Comparison of ENCODE assay signal across 28 cellular contexts in genomic region chr22:49687333-49687732, GRCh38.
"Had no signal": no experiment of that assay in that cellular context is flagged by ENCODE, and none has a peak within 500 bp of the region (broad histone marks: within the 10 kb centered on the region; RNA-seq: fewer than 3 reads in every experiment).

No MANE protein-coding gene starts in this region.

- H3K36me3 ChIP-seq: brain microvascular endothelial cell, SJCRH30 had no signal

- H3K4me3 Mint-ChIP-seq: activated CD4-positive, alpha-beta T cell treated with anti-CD3 and anti-CD28 coated beads, Interleukin-2, amount 10 ng/mL, durations not matched to agents 24 days and 14 days; activated CD8-positive, alpha-beta T cell treated with anti-CD3 and anti-CD28 coated beads for 36 hours; activated naive CD8-positive, alpha-beta T cell treated with anti-CD3 and anti-CD28 coated beads for 36 hours; activated T-cell treated with anti-CD3 and anti-CD28 coated beads, Interleukin-2, amount 50 U/mL, for 4 hours; activated T-helper 1 cell treated with anti-CD3 and anti-CD28 coated beads, Interleukin-12 subunit alpha, Interleukin-12 subunit beta, Interleukin-2, Interleukin-4 antibody, amounts not matched to agents 30 ng/mL and 10 ng/mL and 1 ng/mL, durations not matched to agents 14 hours and 24 hours and 36 hours; T-helper 1 cell treated with Interleukin-12 subunit alpha and Interleukin-12 subunit beta and Interleukin-4 antibody, amounts not matched to agents 30 μg/mL and 1 μg/mL, for 36 hours; T-helper 2 cell treated with Interferon-gamma antibody and Interleukin-4, amounts not matched to agents 5 μg/mL and 100 μg/mL, for 36 hours had no signal

- DNase-seq: activated CD4-positive, alpha-beta T cell treated with anti-CD3 and anti-CD28 coated beads, Interleukin-2, amount 10 ng/mL, durations not matched to agents 24 days and 14 days; activated CD4-positive, alpha-beta T cell treated with anti-CD3 and anti-CD28 coated beads, Interleukin-2, amount 50 U/mL, for 4 hours; activated CD8-positive, alpha-beta memory T cell treated with anti-CD3 and anti-CD28 coated beads, Interleukin-2, amount 50 U/mL, for 4 hours; activated CD8-positive, alpha-beta T cell treated with anti-CD3 and anti-CD28 coated beads for 36 hours; activated naive CD4-positive, alpha-beta T cell; activated naive CD4-positive, alpha-beta T cell treated with anti-CD3 and anti-CD28 coated beads, Interleukin-2, amount 50 U/mL, for 16 hours; activated naive CD8-positive, alpha-beta T cell treated with anti-CD3 and anti-CD28 coated beads for 36 hours; activated T-cell treated with anti-CD3 and anti-CD28 coated beads for 4 hours; activated T-cell treated with anti-CD3 and anti-CD28 coated beads, Interleukin-2, amount 50 U/mL, for 4 hours; amniotic stem cell; aorta; brain microvascular endothelial cell; central memory CD4-positive, alpha-beta T cell; MM.1S; MV-4-11; NCI-H1092; NCI-H146; NCI-H187; NCI-H2081 treated with DMSO at 0.1 percent for 48 hours; NCI-H345; NCI-H524 treated with DMSO at 0.1 percent for 48 hours; SHP77; SJCRH30 had no signal

- H3K4me1 ChIP-seq: SJCRH30 had no signal

- H3K4me3 ChIP-seq: SJCRH30, SK-N-MC had no signal

- H3K27me3 Mint-ChIP-seq: activated CD8-positive, alpha-beta T cell treated with anti-CD3 and anti-CD28 coated beads for 36 hours had no signal

- H3K27ac ChIP-seq: brain microvascular endothelial cell, KMS-11, SJCRH30, SK-N-MC had no signal

- H3K4me1 Mint-ChIP-seq: activated CD4-positive, alpha-beta T cell treated with anti-CD3 and anti-CD28 coated beads, Interleukin-2, amount 10 ng/mL, durations not matched to agents 24 days and 14 days; activated naive CD8-positive, alpha-beta T cell treated with anti-CD3 and anti-CD28 coated beads for 36 hours had no signal

- H3K36me3 Mint-ChIP-seq: activated naive CD8-positive, alpha-beta T cell treated with anti-CD3 and anti-CD28 coated beads for 36 hours had no signal

- H3K9me3 Mint-ChIP-seq: activated CD4-positive, alpha-beta T cell treated with anti-CD3 and anti-CD28 coated beads, Interleukin-2, amount 10 ng/mL, durations not matched to agents 24 days and 14 days; activated naive CD8-positive, alpha-beta T cell treated with anti-CD3 and anti-CD28 coated beads for 36 hours; activated T-cell treated with anti-CD3 and anti-CD28 coated beads, Interleukin-2, amount 50 U/mL, for 4 hours; activated T-helper 1 cell treated with anti-CD3 and anti-CD28 coated beads, Interleukin-12 subunit alpha, Interleukin-12 subunit beta, Interleukin-2, Interleukin-4 antibody, amounts not matched to agents 30 ng/mL and 10 ng/mL and 1 ng/mL, durations not matched to agents 14 hours and 24 hours and 36 hours; T-helper 1 cell treated with Interleukin-12 subunit alpha and Interleukin-12 subunit beta and Interleukin-4 antibody, amounts not matched to agents 30 μg/mL and 1 μg/mL, for 36 hours; T-helper 2 cell treated with Interferon-gamma antibody and Interleukin-4, amounts not matched to agents 5 μg/mL and 100 μg/mL, for 36 hours had no signal

- H3K27ac Mint-ChIP-seq: activated CD4-positive, alpha-beta T cell treated with anti-CD3 and anti-CD28 coated beads, Interleukin-2, amount 10 ng/mL, durations not matched to agents 24 days and 14 days; activated CD8-positive, alpha-beta T cell treated with anti-CD3 and anti-CD28 coated beads for 36 hours; activated naive CD8-positive, alpha-beta T cell treated with anti-CD3 and anti-CD28 coated beads for 36 hours; activated T-helper 1 cell treated with anti-CD3 and anti-CD28 coated beads, Interleukin-12 subunit alpha, Interleukin-12 subunit beta, Interleukin-2, Interleukin-4 antibody, amounts not matched to agents 30 ng/mL and 10 ng/mL and 1 ng/mL, durations not matched to agents 14 hours and 24 hours and 36 hours; T-helper 1 cell treated with Interleukin-12 subunit alpha and Interleukin-12 subunit beta and Interleukin-4 antibody, amounts not matched to agents 30 μg/mL and 1 μg/mL, for 36 hours; T-helper 2 cell treated with Interferon-gamma antibody and Interleukin-4, amounts not matched to agents 5 μg/mL and 100 μg/mL, for 36 hours had no signal
